Comparison of ENCODE assay signal across 1 cellular context in the genomic region with DNA sequence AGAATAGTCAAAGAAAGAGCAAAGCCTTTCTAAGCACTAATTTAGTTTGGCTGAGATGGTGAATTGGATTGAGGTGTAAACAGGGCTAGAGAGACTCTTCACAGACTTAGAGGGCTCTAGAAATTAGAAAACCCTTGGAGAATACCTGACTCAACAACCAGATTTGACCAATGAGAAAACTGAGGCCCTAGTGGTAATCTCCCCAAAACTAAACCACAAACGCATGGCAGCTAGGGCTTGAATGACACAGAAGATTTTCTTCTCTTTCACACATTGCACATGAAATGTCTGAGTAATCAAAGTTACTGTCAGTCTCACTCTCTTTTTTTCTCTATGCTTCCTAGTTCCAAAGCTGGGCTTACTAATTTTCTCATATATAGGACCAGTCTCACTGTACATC.
TF ChIP-seq lines count a peak whose summit lies in the region.

No MANE protein-coding gene starts in this region.

TF ChIP-seq in IMR-90, 13 proteins besides CTCF, POLR2A, EP300 and RAD21:
- TF ChIP-seq BHLHE40 (IDR thresholded peaks at IDR 0.05; ENCODE audit: low read depth, low read length) (no peak), MAZ (IDR thresholded peaks at IDR 0.05; ENCODE audit: borderline replicate concordance, low read depth, low read length) (no peak), CHD1 (IDR thresholded peaks at IDR 0.05; ENCODE audit: low read depth, low read length) (no peak), MXI1 (IDR thresholded peaks at IDR 0.05; ENCODE audit: borderline replicate concordance, low read depth, low read length) (no peak), RFX5 (IDR thresholded peaks at IDR 0.05; ENCODE audit: low read depth, low read length) (no peak), FOS (IDR thresholded peaks at IDR 0.05; ENCODE audit: low read depth, low read length) (no peak), NFE2L2 (IDR thresholded peaks at IDR 0.05; ENCODE audit: low read depth, low read length) (no peak), MAFK (IDR thresholded peaks at IDR 0.05; ENCODE audit: low read depth, low read length) (no peak), SMC3 (IDR thresholded peaks at IDR 0.05; ENCODE audit: low read depth, low read length) (no peak), CEBPB (IDR thresholded peaks at IDR 0.05; ENCODE audit: low read depth, low read length) (no peak), RCOR1 (IDR thresholded peaks at IDR 0.05; ENCODE audit: insufficient replicate concordance, low read length) (no peak)
- TF ChIP-seq, protein P1, sequence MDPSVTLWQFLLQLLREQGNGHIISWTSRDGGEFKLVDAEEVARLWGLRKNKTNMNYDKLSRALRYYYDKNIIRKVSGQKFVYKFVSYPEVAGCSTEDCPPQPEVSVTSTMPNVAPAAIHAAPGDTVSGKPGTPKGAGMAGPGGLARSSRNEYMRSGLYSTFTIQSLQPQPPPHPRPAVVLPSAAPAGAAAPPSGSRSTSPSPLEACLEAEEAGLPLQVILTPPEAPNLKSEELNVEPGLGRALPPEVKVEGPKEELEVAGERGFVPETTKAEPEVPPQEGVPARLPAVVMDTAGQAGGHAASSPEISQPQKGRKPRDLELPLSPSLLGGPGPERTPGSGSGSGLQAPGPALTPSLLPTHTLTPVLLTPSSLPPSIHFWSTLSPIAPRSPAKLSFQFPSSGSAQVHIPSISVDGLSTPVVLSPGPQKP (IDR thresholded peaks at IDR 0.05; ENCODE audit: borderline replicate concordance, low read depth, low read length) = no peak
- TF ChIP-seq, protein P2, sequence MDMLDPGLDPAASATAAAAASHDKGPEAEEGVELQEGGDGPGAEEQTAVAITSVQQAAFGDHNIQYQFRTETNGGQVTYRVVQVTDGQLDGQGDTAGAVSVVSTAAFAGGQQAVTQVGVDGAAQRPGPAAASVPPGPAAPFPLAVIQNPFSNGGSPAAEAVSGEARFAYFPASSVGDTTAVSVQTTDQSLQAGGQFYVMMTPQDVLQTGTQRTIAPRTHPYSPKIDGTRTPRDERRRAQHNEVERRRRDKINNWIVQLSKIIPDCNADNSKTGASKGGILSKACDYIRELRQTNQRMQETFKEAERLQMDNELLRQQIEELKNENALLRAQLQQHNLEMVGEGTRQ (IDR thresholded peaks at IDR 0.05; ENCODE audit: low read depth, low read length) = no peak
